ENCODE assay signal across 7 cellular contexts in genomic region chr12:56333679-56334489, GRCh38.
A peak's percentile ranks its signal among the peaks of the same experiment; 100 is the strongest.
DNase-seq lines count a peak whose midpoint lies in the region; ATAC-seq and TF ChIP-seq lines count a peak whose summit lies in the region.

A gene with protein sequence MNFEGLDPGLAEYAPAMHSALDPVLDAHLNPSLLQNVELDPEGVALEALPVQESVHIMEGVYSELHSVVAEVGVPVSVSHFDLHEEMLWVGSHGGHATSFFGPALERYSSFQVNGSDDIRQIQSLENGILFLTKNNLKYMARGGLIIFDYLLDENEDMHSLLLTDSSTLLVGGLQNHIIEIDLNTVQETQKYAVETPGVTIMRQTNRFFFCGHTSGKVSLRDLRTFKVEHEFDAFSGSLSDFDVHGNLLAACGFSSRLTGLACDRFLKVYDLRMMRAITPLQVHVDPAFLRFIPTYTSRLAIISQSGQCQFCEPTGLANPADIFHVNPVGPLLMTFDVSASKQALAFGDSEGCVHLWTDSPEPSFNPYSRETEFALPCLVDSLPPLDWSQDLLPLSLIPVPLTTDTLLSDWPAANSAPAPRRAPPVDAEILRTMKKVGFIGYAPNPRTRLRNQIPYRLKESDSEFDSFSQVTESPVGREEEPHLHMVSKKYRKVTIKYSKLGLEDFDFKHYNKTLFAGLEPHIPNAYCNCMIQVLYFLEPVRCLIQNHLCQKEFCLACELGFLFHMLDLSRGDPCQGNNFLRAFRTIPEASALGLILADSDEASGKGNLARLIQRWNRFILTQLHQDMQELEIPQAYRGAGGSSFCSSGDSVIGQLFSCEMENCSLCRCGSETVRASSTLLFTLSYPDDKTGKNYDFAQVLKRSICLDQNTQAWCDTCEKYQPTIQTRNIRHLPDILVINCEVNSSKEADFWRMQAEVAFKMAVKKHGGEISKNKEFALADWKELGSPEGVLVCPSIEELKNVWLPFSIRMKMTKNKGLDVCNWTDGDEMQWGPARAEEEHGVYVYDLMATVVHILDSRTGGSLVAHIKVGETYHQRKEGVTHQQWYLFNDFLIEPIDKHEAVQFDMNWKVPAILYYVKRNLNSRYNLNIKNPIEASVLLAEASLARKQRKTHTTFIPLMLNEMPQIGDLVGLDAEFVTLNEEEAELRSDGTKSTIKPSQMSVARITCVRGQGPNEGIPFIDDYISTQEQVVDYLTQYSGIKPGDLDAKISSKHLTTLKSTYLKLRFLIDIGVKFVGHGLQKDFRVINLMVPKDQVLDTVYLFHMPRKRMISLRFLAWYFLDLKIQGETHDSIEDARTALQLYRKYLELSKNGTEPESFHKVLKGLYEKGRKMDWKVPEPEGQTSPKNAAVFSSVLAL (minus strand): TSS chr12:56334000. CDS start chr12:56333094, 906 bp downstream.

- ATAC-seq in GM18511 (IDR thresholded peaks at IDR 0.05; ENCODE audit: unreplicated experiment) (peak; percentile 96), HG03039 (IDR thresholded peaks at IDR 0.05; ENCODE audit: unreplicated experiment) (peak; percentile 95)

- DNase-seq in NCI-H2081 (lab: John Stamatoyannopoulos, UW) (peak; percentile 97 to 99), T1000 (lab: John Stamatoyannopoulos, UW) (peak; percentile 89), astrocyte of the hippocampus (ENCODE audit: low read depth, low spot score) (peak; percentile 99), hypothalamus (lab: John Stamatoyannopoulos, UW) (peak; percentile 71 to 96 (median 92)), retinal pigment epithelial cell (ENCODE audit: low read depth) (peak; percentile 95)

- H3K4me3 ChIP-seq in retinal pigment epithelial cell (ENCODE audit: low read length), result peak within 1 kb of the TSS; percentile 75

- peak; percentile 68 for TF ChIP-seq CTCF in retinal pigment epithelial cell (conservative IDR thresholded peaks at IDR 0.05; ENCODE audit: low read depth, low read length)

Comparison
In these comparisons a context has a peak if more than half of its experiments do, and no peak if none do; other contexts are left out.
1. Peak in every context shown above with its lines: DNase-seq, ATAC-seq and H3K4me3 ChIP-seq.